In genomic region chr4:8370106-8370787, GRCh38 we compare ENCODE assay signal across 13 cellular contexts.
"Had no signal": no experiment of that assay in that cellular context is flagged by ENCODE, and none has a peak within 500 bp of the region (broad histone marks: within the 10 kb centered on the region; RNA-seq: fewer than 3 reads in every experiment).

No MANE protein-coding gene starts in this region.

- DNase-seq: activated CD4-positive, alpha-beta T cell treated with anti-CD3 and anti-CD28 coated beads, Interleukin-2, amount 10 ng/mL, durations not matched to agents 7 days and 5 days; activated CD8-positive, alpha-beta memory T cell treated with anti-CD3 and anti-CD28 coated beads, Interleukin-2, amount 50 U/mL, for 48 hours; activated gamma-delta T cell treated with Interleukin-2 at 50 U/mL for 16 hours; activated T-cell treated with anti-CD3 and anti-CD28 coated beads, Interleukin-2, amount 50 U/mL, for 72 hours; amniotic stem cell; effector memory CD8-positive, alpha-beta T cell; foreskin keratinocyte; naive B cell; T-cell; T-helper 9 cell had no signal

- H3K27me3 ChIP-seq: foreskin keratinocyte, neural progenitor cell had no signal

- H3K27ac ChIP-seq: foreskin keratinocyte, neural progenitor cell, parathyroid adenoma had no signal

- ATAC-seq: activated T-cell treated with anti-CD3 and anti-CD28 coated beads, Interleukin-2, amount 50 U/mL, for 72 hours; effector memory CD8-positive, alpha-beta T cell; foreskin keratinocyte; left colon; T-cell had no signal

- H3K4me2 ChIP-seq: neural progenitor cell had no signal

- H3K9ac ChIP-seq: neural progenitor cell, parathyroid adenoma had no signal

- H3K36me3 ChIP-seq: neural progenitor cell had no signal

- H3K4me3 ChIP-seq: neural progenitor cell had no signal

- H3K4me1 ChIP-seq: foreskin keratinocyte, neural progenitor cell, parathyroid adenoma had no signal

- H2AFZ ChIP-seq: neural progenitor cell, parathyroid adenoma had no signal
